15 cellular contexts compared by ENCODE assay signal in the genomic region with DNA sequence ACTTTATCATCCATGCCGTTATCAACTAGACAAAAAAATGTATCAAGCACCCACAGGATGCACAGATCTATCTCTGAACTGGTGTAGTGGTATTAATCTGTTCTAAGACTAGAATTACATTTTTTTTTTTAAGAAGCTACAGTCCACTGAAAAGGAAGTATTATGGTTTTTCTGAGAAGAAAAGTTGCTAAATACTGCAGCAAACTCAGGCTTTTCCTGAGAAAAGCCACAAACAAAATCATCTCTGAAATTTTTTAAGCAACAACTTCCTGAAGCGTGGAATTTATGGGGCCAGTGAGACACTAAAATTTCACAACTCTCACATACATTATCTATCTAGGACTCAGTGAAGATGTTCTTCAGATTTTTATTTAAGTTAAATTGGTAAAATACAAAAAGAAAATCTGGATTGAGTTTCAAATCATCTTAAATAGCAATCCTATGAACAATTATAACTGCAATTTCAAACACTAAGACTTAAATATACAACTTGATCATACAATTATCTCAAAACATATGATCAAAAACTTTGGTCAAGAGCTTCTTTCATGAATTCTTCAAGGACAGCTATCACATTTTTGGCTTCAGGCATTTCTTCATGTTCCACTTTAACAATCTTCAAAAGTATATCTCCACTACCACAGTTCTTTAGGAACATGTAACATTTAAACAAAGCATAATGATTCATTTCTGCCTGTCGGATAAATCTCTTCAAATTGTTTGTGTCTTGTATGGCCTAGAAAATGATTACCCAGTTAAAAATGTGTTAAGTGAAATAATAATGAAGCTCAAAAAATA. TPM values are rescaled to one million over a fixed set of nuclear protein-coding genes. Genes with fewer than 3 reads are reported as not detected.
DNase-seq lines count a peak whose midpoint lies in the region; ATAC-seq and TF ChIP-seq lines count a peak whose summit lies in the region.
"Had no signal": no experiment of that assay in that cellular context is flagged by ENCODE, and none has a peak within 500 bp of the region (broad histone marks: within the 10 kb centered on the region; RNA-seq: fewer than 3 reads in every experiment).

No MANE protein-coding gene starts in this region.

- H3K4me3 Mint-ChIP-seq in activated T-cell treated with anti-CD3 and anti-CD28 coated beads, Interleukin-2, amount 50 U/mL, for 4 hours = peak overlapping the region; percentile 16

- peaks cover 8% of the 10 kb centered on the region for H3K36me3 Mint-ChIP-seq in activated T-cell treated with anti-CD3 and anti-CD28 coated beads, Interleukin-2, amount 50 U/mL, for 4 hours (ENCODE audit: insufficient read depth)

- intact Hi-C loops in upper lobe of right lung (cut with DNase I) (no loop called here), adrenal gland (cut with DNase I) (no loop called here)

- H3K4me1 ChIP-seq in upper lobe of right lung (peaks cover 3% of the 10 kb centered on the region), adrenal gland (replicated peaks in 1 of 2) (no peaks in the 10 kb centered on the region)
- H3K4me1 ChIP-seq: pancreas had no signal

- H3K27me3 Mint-ChIP-seq in activated T-cell treated with anti-CD3 and anti-CD28 coated beads, Interleukin-2, amount 50 U/mL, for 4 hours (ENCODE audit: low read depth) = no peaks in the 10 kb centered on the region

- no peak for TF ChIP-seq POLR2A in adrenal gland (IDR thresholded peaks at IDR 0.05)

- WGBS in adrenal gland, 4 donors = 72 to 86% (median 80%) methylated on average over 3 of the region's 3 CpGs

- H3K27ac ChIP-seq in upper lobe of right lung = no peak overlapping the region
- no peak overlapping the region for H3K27ac ChIP-seq in adrenal gland
- H3K27ac ChIP-seq: pancreas had no signal

- no peak for TF ChIP-seq CTCF in upper lobe of right lung (IDR thresholded peaks at IDR 0.05)
- TF ChIP-seq CTCF in adrenal gland (IDR thresholded peaks at IDR 0.05) = no peak

- peaks cover 25% of the 10 kb centered on the region for H3K4me1 Mint-ChIP-seq in activated T-cell treated with anti-CD3 and anti-CD28 coated beads, Interleukin-2, amount 50 U/mL, for 4 hours (ENCODE audit: low read depth)

- no peaks in the 10 kb centered on the region for H3K9me3 Mint-ChIP-seq in activated T-cell treated with anti-CD3 and anti-CD28 coated beads, Interleukin-2, amount 50 U/mL, for 4 hours

- ATAC-seq in activated T-cell treated with anti-CD3 and anti-CD28 coated beads, Interleukin-2, amount 50 U/mL, for 4 hours = no peak
- peak; percentile 37 for ATAC-seq in upper lobe of right lung
- no peak for ATAC-seq in HG03108 (IDR thresholded peaks at IDR 0.05; ENCODE audit: unreplicated experiment)
- ATAC-seq: Panc1, pancreas had no signal

- H3K36me3 ChIP-seq in upper lobe of right lung (peaks cover 21% of the 10 kb centered on the region), adrenal gland (replicated peaks in 1 of 2) (peaks cover 0 to 18% of the 10 kb centered on the region in 2 donors)

- no peak for DNase-seq in activated T-cell treated with anti-CD3 and anti-CD28 coated beads, Interleukin-2, amount 50 U/mL, for 4 hours
- DNase-seq in activated T-cell treated with anti-CD3 and anti-CD28 coated beads for 4 hours (no peak), OCI-M1 (lab: John Stamatoyannopoulos, UW) (peak; percentile 90), amniotic epithelial cell (ENCODE audit: low read depth) (peak; percentile 75), upper lobe of right lung (no peak), adrenal gland (no peak), COLO668 (lab: John Stamatoyannopoulos, UW; ENCODE audit: unreplicated experiment) (no peak)
- DNase-seq: activated CD4-positive, alpha-beta T cell treated with anti-CD3 and anti-CD28 coated beads, Interleukin-2, amount 50 U/mL, for 4 hours; islet precursor cell; NCI-H146; NCI-H510A; pancreas; stimulated activated CD4-positive, alpha-beta T cell treated with anti-CD3 and anti-CD28 coated beads, Interleukin-12 subunit alpha, Interleukin-12 subunit beta, amount 100 ng/mL, for 4 hours had no signal

- no peak overlapping the region for H3K4me3 ChIP-seq in upper lobe of right lung
- H3K4me3 ChIP-seq in adrenal gland = no peak overlapping the region
- H3K4me3 ChIP-seq: pancreas had no signal

- H3K9me3 ChIP-seq in upper lobe of right lung (no peaks in the 10 kb centered on the region), adrenal gland (replicated peaks in 1 of 3) (no peaks in the 10 kb centered on the region)
- H3K9me3 ChIP-seq: pancreas had no signal

- H3K27me3 ChIP-seq in upper lobe of right lung (no peaks in the 10 kb centered on the region), adrenal gland (no peaks in the 10 kb centered on the region)
- H3K27me3 ChIP-seq: pancreas had no signal

RNA-seq across cellular contexts. Expression of gene C17orf75, which starts 10.5 kb away (rescaled TPM):
- total RNA-seq in activated T-cell treated with anti-CD3 and anti-CD28 coated beads, Interleukin-2, amount 50 U/mL, for 4 hours = 10 to 100 TPM; 29.1 to 34.1 (median 31.7) TPM
- 14.2 TPM for total RNA-seq in upper lobe of right lung
- 10 to 100 TPM in 7 of 8 donors, 1 to 10 TPM in 1; 9.6 to 29.7 (median 19.8) TPM for total RNA-seq in adrenal gland
- polyA plus RNA-seq in adrenal gland = 10 to 100 TPM; 13.5 to 23.8 (median 17.1) TPM

RNA-seq across cellular contexts. Expression of gene ZNF207, which starts 18.5 kb away (rescaled TPM):
- total RNA-seq in activated T-cell treated with anti-CD3 and anti-CD28 coated beads, Interleukin-2, amount 50 U/mL, for 4 hours = 100 to 1,000 TPM; 199 to 222 (median 212) TPM
- total RNA-seq in upper lobe of right lung (133 TPM), adrenal gland (100 to 1,000 TPM in 6 of 8 donors, 10 to 100 TPM in 2; 68.7 to 193 (median 130) TPM)
- 100 to 1,000 TPM in 1 of 3 donors, 10 to 100 TPM in 2; 58.8 to 190 (median 68.4) TPM for polyA plus RNA-seq in adrenal gland

Comparison
In these comparisons a context has a peak if more than half of its experiments do, and no peak if none do; other contexts are left out.
1. DNase-seq: peak in OCI-M1 (single experiment) and amniotic epithelial cell (single experiment); none in activated T-cell treated with anti-CD3 and anti-CD28 coated beads, Interleukin-2, amount 50 U/mL, for 4 hours (single experiment), activated T-cell treated with anti-CD3 and anti-CD28 coated beads for 4 hours (single experiment), upper lobe of right lung (single experiment), adrenal gland (0 of 7) and COLO668 (single experiment).